1 cellular context compared by ENCODE assay signal in genomic region chrX:152735101-152735500, GRCh38.
TF ChIP-seq lines count a peak whose summit lies in the region.

No MANE protein-coding gene starts in this region.

TF ChIP-seq in K562, 482 proteins besides CTCF, POLR2A, EP300 and RAD21:
- TF ChIP-seq, protein P1, sequence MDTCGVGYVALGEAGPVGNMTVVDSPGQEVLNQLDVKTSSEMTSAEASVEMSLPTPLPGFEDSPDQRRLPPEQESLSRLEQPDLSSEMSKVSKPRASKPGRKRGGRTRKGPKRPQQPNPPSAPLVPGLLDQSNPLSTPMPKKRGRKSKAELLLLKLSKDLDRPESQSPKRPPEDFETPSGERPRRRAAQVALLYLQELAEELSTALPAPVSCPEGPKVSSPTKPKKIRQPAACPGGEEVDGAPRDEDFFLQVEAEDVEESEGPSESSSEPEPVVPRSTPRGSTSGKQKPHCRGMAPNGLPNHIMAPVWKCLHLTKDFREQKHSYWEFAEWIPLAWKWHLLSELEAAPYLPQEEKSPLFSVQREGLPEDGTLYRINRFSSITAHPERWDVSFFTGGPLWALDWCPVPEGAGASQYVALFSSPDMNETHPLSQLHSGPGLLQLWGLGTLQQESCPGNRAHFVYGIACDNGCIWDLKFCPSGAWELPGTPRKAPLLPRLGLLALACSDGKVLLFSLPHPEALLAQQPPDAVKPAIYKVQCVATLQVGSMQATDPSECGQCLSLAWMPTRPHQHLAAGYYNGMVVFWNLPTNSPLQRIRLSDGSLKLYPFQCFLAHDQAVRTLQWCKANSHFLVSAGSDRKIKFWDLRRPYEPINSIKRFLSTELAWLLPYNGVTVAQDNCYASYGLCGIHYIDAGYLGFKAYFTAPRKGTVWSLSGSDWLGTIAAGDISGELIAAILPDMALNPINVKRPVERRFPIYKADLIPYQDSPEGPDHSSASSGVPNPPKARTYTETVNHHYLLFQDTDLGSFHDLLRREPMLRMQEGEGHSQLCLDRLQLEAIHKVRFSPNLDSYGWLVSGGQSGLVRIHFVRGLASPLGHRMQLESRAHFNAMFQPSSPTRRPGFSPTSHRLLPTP (IDR thresholded peaks at IDR 0.05; ENCODE audit: borderline replicate concordance, extremely low read depth, insufficient read length): no peak
- TF ChIP-seq, protein P2, sequence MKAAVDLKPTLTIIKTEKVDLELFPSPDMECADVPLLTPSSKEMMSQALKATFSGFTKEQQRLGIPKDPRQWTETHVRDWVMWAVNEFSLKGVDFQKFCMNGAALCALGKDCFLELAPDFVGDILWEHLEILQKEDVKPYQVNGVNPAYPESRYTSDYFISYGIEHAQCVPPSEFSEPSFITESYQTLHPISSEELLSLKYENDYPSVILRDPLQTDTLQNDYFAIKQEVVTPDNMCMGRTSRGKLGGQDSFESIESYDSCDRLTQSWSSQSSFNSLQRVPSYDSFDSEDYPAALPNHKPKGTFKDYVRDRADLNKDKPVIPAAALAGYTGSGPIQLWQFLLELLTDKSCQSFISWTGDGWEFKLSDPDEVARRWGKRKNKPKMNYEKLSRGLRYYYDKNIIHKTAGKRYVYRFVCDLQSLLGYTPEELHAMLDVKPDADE (conservative IDR thresholded peaks at IDR 0.05; ENCODE audit: control insufficient read depth, low read depth, low read length): no peak
- TF ChIP-seq ZNF232 (CRISPR knock-in tag; IDR thresholded peaks at IDR 0.05): no peak
- TF ChIP-seq TRIM28 (IDR thresholded peaks at IDR 0.05): no peak
- no peak for TF ChIP-seq SIRT6 (IDR thresholded peaks at IDR 0.05; ENCODE audit: low read depth, low read length)
- no peak for TF ChIP-seq LARP7 (IDR thresholded peaks at IDR 0.05)
- TF ChIP-seq SMARCE1 (IDR thresholded peaks at IDR 0.05): no peak
- TF ChIP-seq SP1 (CRISPR knock-in tag; IDR thresholded peaks at IDR 0.05): no peak
- no peak for TF ChIP-seq HLTF (IDR thresholded peaks at IDR 0.05)
- no peak for TF ChIP-seq HDAC6 (IDR thresholded peaks at IDR 0.05; ENCODE audit: low read depth, low read length)
- TF ChIP-seq TAF9B (IDR thresholded peaks at IDR 0.05; ENCODE audit: partially characterized antibody): no peak
- TF ChIP-seq, protein P3, sequence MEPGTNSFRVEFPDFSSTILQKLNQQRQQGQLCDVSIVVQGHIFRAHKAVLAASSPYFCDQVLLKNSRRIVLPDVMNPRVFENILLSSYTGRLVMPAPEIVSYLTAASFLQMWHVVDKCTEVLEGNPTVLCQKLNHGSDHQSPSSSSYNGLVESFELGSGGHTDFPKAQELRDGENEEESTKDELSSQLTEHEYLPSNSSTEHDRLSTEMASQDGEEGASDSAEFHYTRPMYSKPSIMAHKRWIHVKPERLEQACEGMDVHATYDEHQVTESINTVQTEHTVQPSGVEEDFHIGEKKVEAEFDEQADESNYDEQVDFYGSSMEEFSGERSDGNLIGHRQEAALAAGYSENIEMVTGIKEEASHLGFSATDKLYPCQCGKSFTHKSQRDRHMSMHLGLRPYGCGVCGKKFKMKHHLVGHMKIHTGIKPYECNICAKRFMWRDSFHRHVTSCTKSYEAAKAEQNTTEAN (CRISPR knock-in tag; IDR thresholded peaks at IDR 0.05): no peak
- no peak for TF ChIP-seq ELF4 (CRISPR knock-in tag; IDR thresholded peaks at IDR 0.05)
- no peak for TF ChIP-seq PHF20 (IDR thresholded peaks at IDR 0.05; ENCODE audit: partially characterized antibody)
- no peak for TF ChIP-seq ADNP (tag; IDR thresholded peaks at IDR 0.05)
- TF ChIP-seq NR2C2 (CRISPR knock-in tag; IDR thresholded peaks at IDR 0.05): no peak
- TF ChIP-seq NR2C2 (tag; IDR thresholded peaks at IDR 0.05): no peak
